Comparison of ENCODE assay signal across 8 cellular contexts in the genomic region with DNA sequence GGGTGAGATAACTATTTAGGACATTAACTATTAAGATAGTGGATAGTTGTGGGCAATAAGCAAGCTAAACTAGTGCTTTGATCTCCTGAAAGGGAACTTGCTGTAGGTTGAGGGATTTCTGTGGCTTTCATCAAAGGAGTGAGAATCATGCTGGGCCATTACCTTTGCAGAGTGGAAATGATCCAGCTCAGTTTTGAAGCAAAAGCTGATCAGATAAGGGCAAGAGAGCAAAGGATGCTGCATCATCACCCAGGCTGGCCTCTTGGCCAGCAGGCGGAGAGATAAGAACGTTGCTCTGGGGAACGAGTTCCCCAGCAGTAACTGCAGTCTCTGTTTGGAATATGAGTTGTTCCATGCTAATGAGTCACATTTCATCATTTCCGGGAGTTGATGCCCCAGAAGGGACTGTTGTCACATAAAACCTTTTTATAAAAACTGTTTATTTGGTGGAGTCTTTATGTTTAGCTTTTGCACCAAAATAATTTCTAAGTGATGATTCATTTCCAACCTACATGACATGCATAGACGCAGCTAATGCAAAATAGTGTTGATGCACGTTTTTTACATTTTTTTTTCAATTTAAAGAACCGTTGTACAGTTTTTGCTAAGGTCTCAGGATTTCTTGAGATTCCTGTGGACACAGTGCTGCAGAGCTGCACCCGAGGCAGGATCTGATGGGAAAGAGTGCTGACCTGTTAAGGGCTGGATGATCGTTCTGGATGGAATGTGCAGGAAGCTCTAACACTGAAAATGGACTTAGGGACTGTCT.
DNase-seq lines count a peak whose midpoint lies in the region; ATAC-seq, FAIRE-seq and TF ChIP-seq lines count a peak whose summit lies in the region.

No MANE protein-coding gene starts in this region.

- peak; percentile 98 for ATAC-seq in SK-N-SH treated with all-trans-retinoic acid at 6 μM for 48 hours

- CTCF ChIA-PET in HEK293 (lab: Yijun Ruan, JAX), result interaction anchor here (0.6 to 1.1 kb wide), 9 partner anchors 20 to 1472 kb away, joined by 3 to 9 read pairs (median 4); no protein-coding TSS in a partner anchor

- no peak for TF ChIP-seq CTCF in HEK293 (tag by site-specific recombination; IDR thresholded peaks at IDR 0.05)

- no peak overlapping the region for H3K27ac ChIP-seq in HEK293 (ENCODE audit: extremely low read depth, low read depth, low read length)
- H3K27ac ChIP-seq in epithelial cell of prostate, result peak overlapping the region; percentile 81

- no peak for FAIRE-seq in GM12892 (lab: Jason Lieb, UNC)

- no peak overlapping the region for H3K4me3 ChIP-seq in HEK293 (ENCODE audit: low read depth, low read length)

- DNase-seq in epithelial cell of prostate (ENCODE audit: low read depth, low spot score), result peak; percentile 50
- DNase-seq in stimulated activated CD4-positive, alpha-beta T cell treated with anti-CD3 and anti-CD28 coated beads, Interleukin-12 subunit alpha, Interleukin-12 subunit beta, amount 100 ng/mL, for 24 hours (ENCODE audit: low read depth in 2 of 2), result peak; percentile 13 to 34
- no peak for DNase-seq in GM12892 (ENCODE audit: insufficient read length)
- DNase-seq in DMS79 treated with DMSO at 0.1 percent for 48 hours (lab: John Stamatoyannopoulos, UW), result no peak
- DNase-seq in activated CD4-positive, CD25-positive, alpha-beta regulatory T cell (lab: John Stamatoyannopoulos, UW), result no peak
- DNase-seq in occipital lobe (lab: John Stamatoyannopoulos, UW), result no peak

- no peak for TF ChIP-seq POLR2A in GM12892 (IDR thresholded peaks at IDR 0.05; ENCODE audit: low read depth, low read length)

- H3K36me3 ChIP-seq in HEK293 (ENCODE audit: control insufficient read depth in 2 of 2, insufficient read depth in 1 of 2, low read length in 2 of 2), result no peaks in the 10 kb centered on the region

- H3K4me1 ChIP-seq in HEK293 (ENCODE audit: control insufficient read depth, insufficient read depth, low read length), result no peaks in the 10 kb centered on the region

- H3K9me3 ChIP-seq in HEK293 (ENCODE audit: control insufficient read depth, insufficient read depth, low read depth, low read length), result no peaks in the 10 kb centered on the region

- POLR2A ChIA-PET in HEK293 (lab: Yijun Ruan, JAX), result interaction anchor here (1.1 kb wide), 1 partner anchor 51 kb away, joined by 3 read pairs; no protein-coding TSS in a partner anchor

TF ChIP-seq in HEK293, 187 proteins besides CTCF, POLR2A, EP300 and RAD21 (continues in another document):
- TF ChIP-seq ZNF768 (tag by site-specific recombination; IDR thresholded peaks at IDR 0.05) (peak; percentile 47; the same call in 1 of the 2 replicates), ZNF660 (tag by site-specific recombination; IDR thresholded peaks at IDR 0.05) (peak; percentile 88), ZEB2 (tag by site-specific recombination; IDR thresholded peaks at IDR 0.05) (0 out of 2 replicates have a peak, but pooled peaks have one; percentile 18), MEIS1 (CRISPR knock-in tag; IDR thresholded peaks at IDR 0.05; ENCODE audit: borderline replicate concordance) (no peak), ZNF23 (tag by site-specific recombination; IDR thresholded peaks at IDR 0.05; ENCODE audit: borderline replicate concordance) (no peak), ZNF366 (tag by site-specific recombination; conservative IDR thresholded peaks at IDR 0.05) (0 out of 2 replicates have a peak, but pooled peaks have one; percentile 28), YY2 (tag by site-specific recombination; IDR thresholded peaks at IDR 0.05) (no peak)
- TF ChIP-seq, protein P1, sequence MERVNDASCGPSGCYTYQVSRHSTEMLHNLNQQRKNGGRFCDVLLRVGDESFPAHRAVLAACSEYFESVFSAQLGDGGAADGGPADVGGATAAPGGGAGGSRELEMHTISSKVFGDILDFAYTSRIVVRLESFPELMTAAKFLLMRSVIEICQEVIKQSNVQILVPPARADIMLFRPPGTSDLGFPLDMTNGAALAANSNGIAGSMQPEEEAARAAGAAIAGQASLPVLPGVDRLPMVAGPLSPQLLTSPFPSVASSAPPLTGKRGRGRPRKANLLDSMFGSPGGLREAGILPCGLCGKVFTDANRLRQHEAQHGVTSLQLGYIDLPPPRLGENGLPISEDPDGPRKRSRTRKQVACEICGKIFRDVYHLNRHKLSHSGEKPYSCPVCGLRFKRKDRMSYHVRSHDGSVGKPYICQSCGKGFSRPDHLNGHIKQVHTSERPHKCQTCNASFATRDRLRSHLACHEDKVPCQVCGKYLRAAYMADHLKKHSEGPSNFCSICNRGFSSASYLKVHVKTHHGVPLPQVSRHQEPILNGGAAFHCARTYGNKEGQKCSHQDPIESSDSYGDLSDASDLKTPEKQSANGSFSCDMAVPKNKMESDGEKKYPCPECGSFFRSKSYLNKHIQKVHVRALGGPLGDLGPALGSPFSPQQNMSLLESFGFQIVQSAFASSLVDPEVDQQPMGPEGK (tag by site-specific recombination; IDR thresholded peaks at IDR 0.05), result no peak
- TF ChIP-seq, protein P2, sequence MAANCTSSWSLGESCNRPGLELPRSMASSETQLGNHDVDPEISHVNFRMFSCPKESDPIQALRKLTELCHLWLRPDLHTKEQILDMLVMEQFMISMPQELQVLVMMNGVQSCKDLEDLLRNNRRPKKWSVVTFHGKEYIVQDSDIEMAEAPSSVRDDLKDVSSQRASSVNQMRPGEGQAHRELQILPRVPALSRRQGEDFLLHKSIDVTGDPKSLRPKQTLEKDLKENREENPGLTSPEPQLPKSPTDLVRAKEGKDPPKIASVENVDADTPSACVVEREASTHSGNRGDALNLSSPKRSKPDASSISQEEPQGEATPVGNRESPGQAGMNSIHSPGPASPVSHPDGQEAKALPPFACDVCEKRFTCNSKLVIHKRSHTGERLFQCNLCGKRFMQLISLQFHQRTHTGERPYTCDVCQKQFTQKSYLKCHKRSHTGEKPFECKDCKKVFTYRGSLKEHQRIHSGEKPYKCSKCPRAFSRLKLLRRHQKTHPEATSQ (tag by site-specific recombination; IDR thresholded peaks at IDR 0.05), result no peak

TF ChIP-seq in SK-N-SH treated with all-trans-retinoic acid at 6 μM for 48 hours, 23 proteins besides CTCF, POLR2A, EP300 and RAD21 (continues in another document):
- TF ChIP-seq ISL1 (CRISPR knock-in tag; IDR thresholded peaks at IDR 0.05) (peak; percentile 26; the same call in 1 of the 2 replicates), OSR1 (CRISPR knock-in tag; IDR thresholded peaks at IDR 0.05) (no peak), GLIS3 (CRISPR knock-in tag; IDR thresholded peaks at IDR 0.05) (no peak), TOX (CRISPR knock-in tag; IDR thresholded peaks at IDR 0.05; ENCODE audit: borderline replicate concordance) (no peak), ARNTL (CRISPR knock-in tag; IDR thresholded peaks at IDR 0.05; ENCODE audit: borderline replicate concordance, low read depth) (no peak), SNAI2 (CRISPR knock-in tag; IDR thresholded peaks at IDR 0.05) (no peak), ZFP3 (CRISPR knock-in tag; IDR thresholded peaks at IDR 0.05) (no peak), ZNF565 (CRISPR knock-in tag; conservative IDR thresholded peaks at IDR 0.05; ENCODE audit: low read depth) (no peak)
- TF ChIP-seq, protein P3, sequence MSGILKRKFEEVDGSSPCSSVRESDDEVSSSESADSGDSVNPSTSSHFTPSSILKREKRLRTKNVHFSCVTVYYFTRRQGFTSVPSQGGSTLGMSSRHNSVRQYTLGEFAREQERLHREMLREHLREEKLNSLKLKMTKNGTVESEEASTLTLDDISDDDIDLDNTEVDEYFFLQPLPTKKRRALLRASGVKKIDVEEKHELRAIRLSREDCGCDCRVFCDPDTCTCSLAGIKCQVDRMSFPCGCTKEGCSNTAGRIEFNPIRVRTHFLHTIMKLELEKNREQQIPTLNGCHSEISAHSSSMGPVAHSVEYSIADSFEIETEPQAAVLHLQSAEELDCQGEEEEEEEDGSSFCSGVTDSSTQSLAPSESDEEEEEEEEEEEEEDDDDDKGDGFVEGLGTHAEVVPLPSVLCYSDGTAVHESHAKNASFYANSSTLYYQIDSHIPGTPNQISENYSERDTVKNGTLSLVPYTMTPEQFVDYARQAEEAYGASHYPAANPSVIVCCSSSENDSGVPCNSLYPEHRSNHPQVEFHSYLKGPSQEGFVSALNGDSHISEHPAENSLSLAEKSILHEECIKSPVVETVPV (CRISPR knock-in tag; IDR thresholded peaks at IDR 0.05), result no peak
- TF ChIP-seq, protein P1 (CRISPR knock-in tag; IDR thresholded peaks at IDR 0.05; ENCODE audit: borderline replicate concordance), result no peak

Comparison
In these comparisons a context has a peak if more than half of its experiments do, and no peak if none do; other contexts are left out.
1. DNase-seq: peak in epithelial cell of prostate (single experiment) and stimulated activated CD4-positive, alpha-beta T cell treated with anti-CD3 and anti-CD28 coated beads, Interleukin-12 subunit alpha, Interleukin-12 subunit beta, amount 100 ng/mL, for 24 hours (2 of 2); none in GM12892 (single experiment), DMS79 treated with DMSO at 0.1 percent for 48 hours (single experiment), activated CD4-positive, CD25-positive, alpha-beta regulatory T cell (0 of 4) and occipital lobe (single experiment).